ENCODE assay signal across 8 cellular contexts in the genomic region with DNA sequence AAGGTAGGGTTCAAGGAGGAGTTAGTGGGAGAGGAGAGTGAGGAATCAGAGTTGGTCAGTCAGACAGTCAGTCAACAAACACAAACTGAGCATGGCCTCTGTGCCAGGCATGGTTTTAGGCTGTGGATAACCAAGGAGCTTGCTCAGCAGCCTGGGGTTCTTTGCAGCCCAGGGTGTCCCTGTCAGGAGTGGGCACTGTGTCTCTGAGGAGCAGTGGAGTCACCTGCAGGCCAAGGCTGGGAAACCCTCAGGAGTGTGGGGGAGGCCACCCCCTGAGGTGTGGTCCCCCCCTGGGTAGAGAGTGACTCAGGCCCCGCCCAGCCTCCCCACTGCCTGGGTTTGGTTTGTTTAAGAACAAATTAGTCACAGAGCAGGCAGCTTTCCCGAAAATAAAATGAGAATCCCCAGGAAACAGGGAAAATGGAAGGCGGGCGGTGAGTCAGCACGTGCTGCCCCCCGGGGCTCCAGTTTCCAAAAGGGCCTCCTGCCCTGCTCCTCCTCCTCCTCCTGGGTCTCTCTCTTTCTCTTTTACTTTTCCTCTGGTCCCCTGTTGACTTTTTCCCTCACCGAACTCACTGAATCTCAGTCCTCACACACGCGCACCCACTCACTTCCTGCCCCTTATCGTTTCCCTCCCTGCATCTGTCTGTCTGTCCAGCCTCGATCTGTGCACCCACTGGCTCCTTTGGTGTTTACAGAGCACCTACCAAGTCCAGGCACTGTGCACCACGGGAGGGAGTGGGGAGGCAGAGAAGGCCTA. TPM values are rescaled to one million over a fixed set of nuclear protein-coding genes. Genes with fewer than 3 reads are reported as not detected.
A peak's percentile ranks its signal among the peaks of the same experiment; 100 is the strongest.
DNase-seq lines count a peak whose midpoint lies in the region; ATAC-seq and TF ChIP-seq lines count a peak whose summit lies in the region.

No MANE protein-coding gene starts in this region.

- H3K9me3 ChIP-seq in SJCRH30 (replicated peaks): no peaks in the 10 kb centered on the region
- no peaks in the 10 kb centered on the region for H3K9me3 ChIP-seq in iPS DF 6.9 (ENCODE audit: control insufficient read depth, insufficient read depth, low read length)

- H3K4me3 ChIP-seq in SJCRH30 (peak overlapping the region; percentile 49), iPS DF 6.9 (ENCODE audit: low read length) (no peak overlapping the region)

- H3K4me1 Mint-ChIP-seq in glutamatergic neuron (ENCODE audit: low read depth, unreplicated experiment): peaks cover 12% of the 10 kb centered on the region

- ATAC-seq in HG02970 (IDR thresholded peaks at IDR 0.05; ENCODE audit: low FRiP score, unreplicated experiment): no peak
- ATAC-seq in HG02678 (IDR thresholded peaks at IDR 0.05; ENCODE audit: unreplicated experiment): no peak

- H3K36me3 Mint-ChIP-seq in glutamatergic neuron (ENCODE audit: unreplicated experiment): no peaks in the 10 kb centered on the region

- H3K36me3 ChIP-seq in SJCRH30: no peaks in the 10 kb centered on the region
- no peaks in the 10 kb centered on the region for H3K36me3 ChIP-seq in iPS DF 6.9 (ENCODE audit: control insufficient read depth, insufficient read depth, low read length)

- no peak overlapping the region for H3K27ac Mint-ChIP-seq in glutamatergic neuron (ENCODE audit: unreplicated experiment)

- whole genome bisulfite sequencing in adipose tissue, 3 donors: 15 to 58% (median 19%) methylated on average over 12 of the region's 12 CpGs
- WGBS in iPS DF 6.9 (ENCODE audit: insufficient coverage, insufficient read length): no CpG with 5 or more reads among the region's 12 CpGs

- H3K4me1 ChIP-seq in SJCRH30: peaks cover 35% of the 10 kb centered on the region
- peaks cover 19% of the 10 kb centered on the region for H3K4me1 ChIP-seq in iPS DF 6.9 (ENCODE audit: control insufficient read depth, insufficient read depth, low read length)

- peak; percentile 70 for DNase-seq in GM10266 (ENCODE audit: extremely low spot score)
- DNase-seq in SJCRH30: peak; percentile 96 to 97
- DNase-seq in iPS DF 6.9 (ENCODE audit: low read depth, low spot score): no peak
- DNase-seq in stimulated activated CD4-positive, alpha-beta T cell treated with anti-CD3 and anti-CD28 coated beads, Interleukin-12 subunit alpha, Interleukin-12 subunit beta, amount 100 ng/mL, for 24 hours (ENCODE audit: low read depth in 2 of 2): peak; percentile 31 to 61
- DNase-seq in glutamatergic neuron: no peak

- peaks cover 17% of the 10 kb centered on the region for H3K27me3 Mint-ChIP-seq in glutamatergic neuron (ENCODE audit: unreplicated experiment)

- no peak overlapping the region for H3K4me3 Mint-ChIP-seq in glutamatergic neuron (ENCODE audit: unreplicated experiment)

- peaks cover 2% of the 10 kb centered on the region for H3K9me3 Mint-ChIP-seq in glutamatergic neuron (ENCODE audit: unreplicated experiment)

- H3K27me3 ChIP-seq in SJCRH30 (no peaks in the 10 kb centered on the region), iPS DF 6.9 (ENCODE audit: control insufficient read depth, insufficient read depth, low read length) (no peaks in the 10 kb centered on the region; the same call in 1 of the 2 replicates)

- no peak for TF ChIP-seq CTCF in GM10266 (IDR thresholded peaks at IDR 0.05; ENCODE audit: control insufficient read depth, insufficient read depth, low read depth, missing control alignments)
- TF ChIP-seq CTCF in glutamatergic neuron (IDR thresholded peaks at IDR 0.05; ENCODE audit: partially characterized antibody, unreplicated experiment): no peak

- H3K27ac ChIP-seq in SJCRH30 (peak overlapping the region; percentile 99), adipose tissue (ENCODE audit: low read depth, low read length) (peak overlapping the region; percentile 48), iPS DF 6.9 (ENCODE audit: low read length) (peak overlapping the region; percentile 8)

RNA-seq across cellular contexts. Expression of a gene that starts 44.3 kb away (rescaled TPM):
- total RNA-seq in SJCRH30 (2014; rRNA removed; shearing (Covaris generic)): 27.5 and 28.9 TPM in 2 replicates
- 1,000 to 10,000 TPM in 1 of 3 donors, 100 to 1,000 TPM in 1, 10 to 100 TPM in 1; 33.1 to 1,268 (median 796) TPM for polyA plus RNA-seq in adipose tissue
- 3.1 TPM for total RNA-seq in glutamatergic neuron (ENCODE audit: unreplicated experiment)

Comparison
In these comparisons a context has a peak if more than half of its experiments do, and no peak if none do; other contexts are left out.
1. DNase-seq: peak in GM10266 (single experiment), SJCRH30 (2 of 2) and stimulated activated CD4-positive, alpha-beta T cell treated with anti-CD3 and anti-CD28 coated beads, Interleukin-12 subunit alpha, Interleukin-12 subunit beta, amount 100 ng/mL, for 24 hours (2 of 2); none in iPS DF 6.9 (single experiment) and glutamatergic neuron (single experiment).
2. H3K27ac ChIP-seq: peak in every context shown above with its lines; median percentile 99 in SJCRH30; 48 in adipose tissue; 8 in iPS DF 6.9.